ENCODE assay signal across 8 cellular contexts in the genomic region with DNA sequence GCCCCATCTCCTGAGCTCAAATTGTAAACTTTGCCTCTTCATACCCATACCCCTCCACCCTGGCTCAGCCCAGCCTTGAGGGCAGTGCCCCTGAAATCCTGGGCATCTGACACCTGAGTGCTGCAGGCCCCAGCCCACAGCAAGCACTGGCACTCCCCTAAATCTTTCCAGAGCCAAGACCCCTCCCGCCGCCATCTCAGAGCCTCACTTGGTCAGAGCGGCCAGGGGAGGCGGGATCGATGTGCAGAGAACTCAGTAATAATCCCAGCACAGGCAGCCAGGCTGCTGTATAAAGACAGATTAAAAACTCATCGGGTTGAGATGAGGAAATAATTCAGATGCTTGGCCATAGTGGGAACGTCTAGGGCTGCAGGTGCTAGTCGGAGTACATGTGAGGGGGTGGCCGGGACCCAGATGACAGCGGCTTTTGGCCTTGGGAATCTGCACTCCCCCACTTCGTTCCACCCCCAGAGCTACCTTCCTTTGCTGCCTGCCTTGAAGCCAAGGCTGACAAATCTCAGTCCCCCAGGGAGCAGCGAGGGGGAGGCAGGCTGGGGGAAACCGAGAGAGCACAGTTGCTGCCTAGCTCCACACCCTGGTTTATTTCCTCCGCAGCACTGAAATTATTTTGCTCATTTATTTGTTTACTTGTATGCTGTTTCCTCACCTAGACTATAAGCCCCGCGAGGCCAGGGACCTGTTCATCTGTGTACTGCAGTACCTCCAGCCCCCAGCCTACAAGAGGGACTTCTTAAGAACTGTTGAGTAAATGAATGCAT. TPM values are rescaled to one million over a fixed set of nuclear protein-coding genes. Genes with fewer than 3 reads are reported as not detected.
DNase-seq lines count a peak whose midpoint lies in the region; ATAC-seq lines count a peak whose summit lies in the region.

No MANE protein-coding gene starts in this region.

- H3K4me3 Mint-ChIP-seq in T-helper 1 cell treated with Interleukin-12 subunit alpha and Interleukin-12 subunit beta and Interleukin-4 antibody, amounts not matched to agents 30 μg/mL and 1 μg/mL, for 36 hours: peak overlapping the region; percentile 72

- DNase-seq in T-helper 1 cell (no peak), posterior vena cava (ENCODE audit: low spot score) (peak; percentile 60), left colon (no peak), NCI-H226 (no peak), hippocampal formation (lab: John Stamatoyannopoulos, UW) (no peak)
- DNase-seq in activated naive CD4-positive, alpha-beta T cell treated with anti-CD3 and anti-CD28 coated beads, Interleukin-2, amount 50 U/mL, for 72 hours (ENCODE audit: low spot score in 2 of 2): peak in 1 of 2 donors; percentile 22

- no peak overlapping the region for H3K27ac Mint-ChIP-seq in T-helper 1 cell treated with Interleukin-12 subunit alpha and Interleukin-12 subunit beta and Interleukin-4 antibody, amounts not matched to agents 30 μg/mL and 1 μg/mL, for 36 hours
- H3K27ac Mint-ChIP-seq in activated naive CD4-positive, alpha-beta T cell treated with anti-CD3 and anti-CD28 coated beads, Interleukin-2, amount 50 U/mL, for 72 hours: no peak overlapping the region

- intact Hi-C loops in posterior vena cava (cut with DNase I): loop anchor here (2.0 to 5.0 kb wide), 2 partner anchors 179 to 181 kb away; no protein-coding TSS in a partner anchor
- intact Hi-C loops in left colon (cut with DNase I, micrococcal nuclease): loop anchor here (5.0 kb wide), 2 partner anchors 176 to 181 kb away; partner anchors contain the start of gene PCDH1 (in 1 of the 2)

- H3K27me3 Mint-ChIP-seq in T-helper 1 cell treated with Interleukin-12 subunit alpha and Interleukin-12 subunit beta and Interleukin-4 antibody, amounts not matched to agents 30 μg/mL and 1 μg/mL, for 36 hours (ENCODE audit: low read depth): peaks cover 38% of the 10 kb centered on the region

- ATAC-seq in HG02763 (IDR thresholded peaks at IDR 0.05; ENCODE audit: unreplicated experiment) (peak; percentile 61), left colon (no peak)
- peak; percentile 28 to 56 for ATAC-seq in activated naive CD4-positive, alpha-beta T cell treated with anti-CD3 and anti-CD28 coated beads, Interleukin-2, amount 50 U/mL, for 72 hours

- H3K36me3 Mint-ChIP-seq in T-helper 1 cell treated with Interleukin-12 subunit alpha and Interleukin-12 subunit beta and Interleukin-4 antibody, amounts not matched to agents 30 μg/mL and 1 μg/mL, for 36 hours (ENCODE audit: low read depth): no peaks in the 10 kb centered on the region
- H3K36me3 Mint-ChIP-seq in activated naive CD4-positive, alpha-beta T cell treated with anti-CD3 and anti-CD28 coated beads, Interleukin-2, amount 50 U/mL, for 72 hours: no peaks in the 10 kb centered on the region

- H3K4me1 Mint-ChIP-seq in T-helper 1 cell treated with Interleukin-12 subunit alpha and Interleukin-12 subunit beta and Interleukin-4 antibody, amounts not matched to agents 30 μg/mL and 1 μg/mL, for 36 hours (ENCODE audit: low read depth): peaks cover 15% of the 10 kb centered on the region

- no peaks in the 10 kb centered on the region for H3K9me3 Mint-ChIP-seq in T-helper 1 cell treated with Interleukin-12 subunit alpha and Interleukin-12 subunit beta and Interleukin-4 antibody, amounts not matched to agents 30 μg/mL and 1 μg/mL, for 36 hours
- H3K9me3 Mint-ChIP-seq in activated naive CD4-positive, alpha-beta T cell treated with anti-CD3 and anti-CD28 coated beads, Interleukin-2, amount 50 U/mL, for 72 hours: no peaks in the 10 kb centered on the region

RNA-seq across cellular contexts. Expression of gene ARAP3, which starts 19.5 kb away (rescaled TPM):
- 1 to 10 TPM; 2.7 to 8.3 TPM for total RNA-seq in activated naive CD4-positive, alpha-beta T cell treated with anti-CD3 and anti-CD28 coated beads, Interleukin-2, amount 50 U/mL, for 72 hours
- total RNA-seq in posterior vena cava: 10 to 100 TPM; 14.7 to 18.8 TPM
- total RNA-seq in left colon: 1 to 10 TPM; 5.3 to 7.1 TPM

RNA-seq across cellular contexts. Expression of gene FCHSD1, which starts 50.3 kb away (rescaled TPM):
- total RNA-seq in activated naive CD4-positive, alpha-beta T cell treated with anti-CD3 and anti-CD28 coated beads, Interleukin-2, amount 50 U/mL, for 72 hours: 10 to 100 TPM; 44.9 to 62.9 TPM
- total RNA-seq in posterior vena cava: 10 to 100 TPM; 11.6 to 13.6 TPM
- 10 to 100 TPM; 15.0 to 19.2 TPM for total RNA-seq in left colon
